Comparison of ENCODE assay signal across 8 cellular contexts in genomic region chr2:176002684-176003225, GRCh38. TPM values are rescaled to one million over a fixed set of nuclear protein-coding genes. Genes with fewer than 3 reads are reported as not detected.
DNase-seq lines count a peak whose midpoint lies in the region; ATAC-seq and TF ChIP-seq lines count a peak whose summit lies in the region.

No MANE protein-coding gene starts in this region.

- CTCF ChIA-PET in RWPE1 (lab: Yijun Ruan, JAX) = interaction anchor here (0.8 kb wide), 1 partner anchor 552 kb away, joined by 4 read pairs; no protein-coding TSS in a partner anchor

- H3K9ac ChIP-seq in endodermal cell (ENCODE audit: extremely low read depth, low read length, poor library complexity, severe bottlenecking) (peak overlapping the region; percentile 26), mucosa of rectum (ENCODE audit: low read depth in 1 of 2, low read length in 2 of 2) (peak overlapping the region; percentile 87 to 88)

- H3K9me3 ChIP-seq in endodermal cell (ENCODE audit: control insufficient read depth, low read length) (no peaks in the 10 kb centered on the region), mucosa of rectum (ENCODE audit: control insufficient read depth in 2 of 2, low read length in 2 of 2) (no peaks in the 10 kb centered on the region)

- peak overlapping the region; percentile 56 for H3K27ac Mint-ChIP-seq in endodermal cell

- peaks cover 36% of the 10 kb centered on the region for H3K27me3 Mint-ChIP-seq in endodermal cell (ENCODE audit: insufficient read depth)

- H3K27me3 ChIP-seq in endodermal cell (ENCODE audit: control insufficient read depth, insufficient read depth, low read length, poor library complexity, severe bottlenecking) (peaks cover 3% of the 10 kb centered on the region), mucosa of rectum (ENCODE audit: control insufficient read depth in 2 of 2, insufficient read depth in 2 of 2, low read length in 2 of 2) (no peaks in the 10 kb centered on the region)

- TF ChIP-seq CTCF in RWPE1 (conservative IDR thresholded peaks at IDR 0.05; ENCODE audit: low read depth) (no peak), endodermal cell (conservative IDR thresholded peaks at IDR 0.05) (no peak)

- H3K4me3 ChIP-seq in endodermal cell (ENCODE audit: low read length) (peak overlapping the region; percentile 94), mucosa of rectum (ENCODE audit: low read length in 2 of 2) (peak overlapping the region; percentile 84 to 96)

- no peaks in the 10 kb centered on the region for H3K36me3 ChIP-seq in endodermal cell (ENCODE audit: control insufficient read depth, insufficient read depth, low read length)
- no peaks in the 10 kb centered on the region for H3K36me3 ChIP-seq in mucosa of rectum (ENCODE audit: control insufficient read depth in 2 of 2, insufficient read depth in 2 of 2, low read length in 2 of 2)

- H3K36me3 Mint-ChIP-seq in endodermal cell (ENCODE audit: low read depth) = no peaks in the 10 kb centered on the region

- H3K27ac ChIP-seq in RWPE1 (peak overlapping the region; percentile 84), endodermal cell (ENCODE audit: low read depth, low read length) (peak overlapping the region; percentile 14), mucosa of rectum (ENCODE audit: low read depth in 2 of 2, low read length in 2 of 2) (peak overlapping the region; percentile 74 to 89)

- peak overlapping the region; percentile 76 for H3K4me3 Mint-ChIP-seq in endodermal cell

- peak; percentile 14 to 45 for DNase-seq in NCI-H2081 (lab: John Stamatoyannopoulos, UW)
- DNase-seq in NCI-H2081 treated with DMSO at 0.1 percent for 48 hours (lab: John Stamatoyannopoulos, UW) = no peak
- peak; percentile 13 for DNase-seq in RWPE1 (ENCODE audit: low spot score)
- no peak for DNase-seq in endodermal cell
- no peak for DNase-seq in 8988T

- POLR2A ChIA-PET in RWPE1 (lab: Yijun Ruan, JAX; ENCODE audit: low non-redundant PET) = no interaction called here

- H3K4me1 Mint-ChIP-seq in endodermal cell = peaks cover 33% of the 10 kb centered on the region

- ATAC-seq in HG03025 (IDR thresholded peaks at IDR 0.05; ENCODE audit: low FRiP score, unreplicated experiment) = peak; percentile 0
- no peak for ATAC-seq in GM19397 (IDR thresholded peaks at IDR 0.05; ENCODE audit: unreplicated experiment)

- no peaks in the 10 kb centered on the region for H3K9me3 Mint-ChIP-seq in endodermal cell

- WGBS in endodermal cell (ENCODE audit: insufficient coverage in 1 of 2, insufficient read length in 1 of 2), 2 experiments = 48 to 49% methylated on average over 13 to 14 of the region's 14 CpGs

- H3K4me1 ChIP-seq in endodermal cell (ENCODE audit: control insufficient read depth, insufficient read depth, low read length) (no peaks in the 10 kb centered on the region), mucosa of rectum (ENCODE audit: control insufficient read depth in 2 of 2, insufficient read depth in 2 of 2, low read length in 2 of 2) (peaks cover 17 to 22% of the 10 kb centered on the region in 2 donors)

RNA-seq across cellular contexts. Expression of gene LNPK, which starts 0.7 kb away (rescaled TPM):
- 10 to 100 TPM; 15.0 to 20.2 TPM for total RNA-seq in endodermal cell
- polyA plus RNA-seq in endodermal cell (2013, experiment 1 of 2) = 25.8 TPM
- polyA plus RNA-seq in endodermal cell (2013, experiment 2 of 2) = 26.1 TPM

Comparison
In these comparisons a context has a peak if more than half of its experiments do, and no peak if none do; other contexts are left out.
1. DNase-seq: peak in NCI-H2081 (2 of 2) and RWPE1 (single experiment); none in NCI-H2081 treated with DMSO at 0.1 percent for 48 hours (single experiment), endodermal cell (single experiment) and 8988T (single experiment).
2. H3K27ac ChIP-seq: peak in every context shown above with its lines; median percentile 84 in RWPE1; 82 in mucosa of rectum; 14 in endodermal cell.